Comparison of ENCODE assay signal across 8 cellular contexts in genomic region chr12:45216983-45217485, GRCh38. TPM values are rescaled to one million over a fixed set of nuclear protein-coding genes. Genes with fewer than 3 reads are reported as not detected.
DNase-seq lines count a peak whose midpoint lies in the region; ATAC-seq and TF ChIP-seq lines count a peak whose summit lies in the region.

No MANE protein-coding gene starts in this region.

- H3K27me3 ChIP-seq in GM23338 (ENCODE audit: insufficient read depth) (no peaks in the 10 kb centered on the region), esophagus squamous epithelium (no peaks in the 10 kb centered on the region), sigmoid colon (no peaks in the 10 kb centered on the region)

- no peaks in the 10 kb centered on the region for H3K9me2 ChIP-seq in GM23338 (ENCODE audit: insufficient read depth)

- H3F3A ChIP-seq in GM23338 (replicated peaks; ENCODE audit: low read depth) = no peaks in the 10 kb centered on the region

- peak overlapping the region; percentile 74 for H3K4me2 ChIP-seq in GM23338

- no peaks in the 10 kb centered on the region for H3K9me3 Mint-ChIP-seq in GM23338

- ATAC-seq in GM23338 (no peak), HG02938 (IDR thresholded peaks at IDR 0.05; ENCODE audit: unreplicated experiment) (no peak)

- H3K27ac ChIP-seq in GM23338 (ENCODE audit: low read depth) (peak overlapping the region; percentile 95; the same call in 1 of the 2 replicates), esophagus squamous epithelium (peak overlapping the region; percentile 87 to 99 (median 96)), sigmoid colon (peak overlapping the region; percentile 93 to 97 (median 96))

- H2AFZ ChIP-seq in GM23338 = no peak overlapping the region; the same call in 1 of the 2 replicates

- peak overlapping the region; percentile 83 for H3K27ac Mint-ChIP-seq in GM23338

- intact Hi-C loops in esophagus squamous epithelium (cut with DNase I) = no loop called here
- intact Hi-C loops in sigmoid colon (cut with DNase I) = loop anchor here (1.0 to 10.0 kb wide), 4 partner anchors 45 to 171 kb away; no protein-coding TSS in a partner anchor

- no peak for DNase-seq in GM23338 (ENCODE audit: low spot score)
- DNase-seq in RKO (ENCODE audit: low spot score) = peak; percentile 38
- no peak for DNase-seq in esophagus squamous epithelium (lab: John Stamatoyannopoulos, UW)
- no peak for DNase-seq in sigmoid colon
- no peak for DNase-seq in activated CD4-positive, CD25-positive, alpha-beta regulatory T cell treated with anti-CD3 and anti-CD28 coated beads, Interleukin-2, amount 50 U/mL, for 72 hours
- DNase-seq in DMS153 treated with DMSO at 0.1 percent for 48 hours (lab: John Stamatoyannopoulos, UW; ENCODE audit: unreplicated experiment) = no peak
- no peak for DNase-seq in stimulated activated CD4-positive, alpha-beta T cell treated with anti-CD3 and anti-CD28 coated beads, Interleukin-12 subunit alpha, Interleukin-12 subunit beta, amount 100 ng/mL, for 4 hours

- TF ChIP-seq CTCF in GM23338 (conservative IDR thresholded peaks at IDR 0.05; ENCODE audit: low read depth in 2 of 2) (no peak), esophagus squamous epithelium (IDR thresholded peaks at IDR 0.05) (peak in 1 of 6 experiments; percentile 1), sigmoid colon (IDR thresholded peaks at IDR 0.05) (no peak)

- no peak for TF ChIP-seq POLR2A in esophagus squamous epithelium (IDR thresholded peaks at IDR 0.05)
- TF ChIP-seq POLR2A in sigmoid colon (IDR thresholded peaks at IDR 0.05) = no peak

- peaks cover 40% of the 10 kb centered on the region for H3K4me1 ChIP-seq in GM23338 (ENCODE audit: insufficient read depth)
- H3K4me1 ChIP-seq in esophagus squamous epithelium = peaks cover 0 to 57% (median 7%) of the 10 kb centered on the region in 3 donors
- peaks cover 0 to 51% (median 34%) of the 10 kb centered on the region in 4 donors for H3K4me1 ChIP-seq in sigmoid colon

- WGBS in esophagus squamous epithelium, 2 donors = 5 to 6% methylated on average over 9 of the region's 9 CpGs
- 7 to 15% methylated on average over 9 of the region's 9 CpGs for WGBS in sigmoid colon, 2 donors

- peak overlapping the region; percentile 69 for H3K4me3 ChIP-seq in GM23338
- peak overlapping the region; percentile 78 to 94 (median 86) for H3K4me3 ChIP-seq in esophagus squamous epithelium
- H3K4me3 ChIP-seq in sigmoid colon = peak overlapping the region; percentile 67 to 91 (median 80)

- no peaks in the 10 kb centered on the region for H3K9me3 ChIP-seq in esophagus squamous epithelium
- H3K9me3 ChIP-seq in sigmoid colon = no peaks in the 10 kb centered on the region

- peaks cover 3% of the 10 kb centered on the region for H3K27me3 Mint-ChIP-seq in GM23338 (ENCODE audit: insufficient read depth, low read depth, poor library complexity)

- peaks cover 6% of the 10 kb centered on the region for H3K36me3 Mint-ChIP-seq in GM23338 (ENCODE audit: low read depth)

- H4K20me1 ChIP-seq in GM23338 (replicated peaks; ENCODE audit: insufficient read depth) = no peaks in the 10 kb centered on the region; the same call in 1 of the 2 replicates

- H3K4me3 Mint-ChIP-seq in GM23338 = peak overlapping the region; percentile 97

- H3K4me1 Mint-ChIP-seq in GM23338 = peaks cover 55% of the 10 kb centered on the region

- no peak for TF ChIP-seq EP300 in sigmoid colon (IDR thresholded peaks at IDR 0.05)

- H3K36me3 ChIP-seq in GM23338 (ENCODE audit: insufficient read depth) = no peaks in the 10 kb centered on the region
- no peaks in the 10 kb centered on the region for H3K36me3 ChIP-seq in esophagus squamous epithelium
- H3K36me3 ChIP-seq in sigmoid colon = no peaks in the 10 kb centered on the region

- H3K79me2 ChIP-seq in GM23338 (replicated peaks; ENCODE audit: insufficient read depth) = peaks cover 58% of the 10 kb centered on the region

TF ChIP-seq in GM23338, 12 proteins besides CTCF, POLR2A, EP300 and RAD21 (continues in another document):
- no peak for TF ChIP-seq ZNF462 (CRISPR knock-in tag; IDR thresholded peaks at IDR 0.05)
- TF ChIP-seq ZNF331 (CRISPR knock-in tag; IDR thresholded peaks at IDR 0.05; ENCODE audit: low read depth) = no peak
- TF ChIP-seq NANOG (IDR thresholded peaks at IDR 0.05; ENCODE audit: borderline replicate concordance) = no peak

RNA-seq across cellular contexts. Expression of gene ANO6, which starts 1.1 kb away (rescaled TPM):
- 45.1 and 48.9 TPM in 2 replicates for total RNA-seq in GM23338 (2014; rRNA removed; shearing (Covaris generic))
- polyA plus RNA-seq in GM23338 (2016; fragmentation: Nextera tagmentation; extraction: Ambion mirVana) (17.7 and 21.1 TPM in 2 replicates), sigmoid colon (1 to 10 TPM; 1.2 to 9.6 (median 3.6) TPM)
- total RNA-seq in esophagus squamous epithelium (10 to 100 TPM; 13.0 to 40.8 (median 25.1) TPM), sigmoid colon (100 to 1,000 TPM in 2 of 4 donors, 10 to 100 TPM in 2; 98.5 to 107 (median 103) TPM)
